8 cellular contexts compared by ENCODE assay signal in the genomic region with DNA sequence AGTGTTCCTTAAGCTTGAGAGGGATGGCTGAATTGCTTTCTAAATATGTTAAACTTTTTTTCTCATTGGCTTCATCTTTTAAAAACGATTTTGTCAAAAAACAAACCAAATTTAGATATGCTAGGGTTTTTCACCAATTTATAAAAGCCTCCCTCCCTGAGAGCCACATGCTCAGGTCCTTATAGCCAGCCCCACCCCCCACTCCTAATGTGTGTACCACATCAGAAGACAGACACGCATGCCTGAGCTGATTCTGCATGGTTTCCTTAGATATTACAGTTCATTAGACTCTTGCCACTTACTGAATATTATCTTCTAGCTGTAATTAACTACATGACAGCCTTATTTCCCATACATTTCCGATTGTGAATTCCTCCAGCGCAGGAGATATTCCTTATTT. TPM values are rescaled to one million over a fixed set of nuclear protein-coding genes. Genes with fewer than 3 reads are reported as not detected.
DNase-seq lines count a peak whose midpoint lies in the region; ATAC-seq lines count a peak whose summit lies in the region.

No MANE protein-coding gene starts in this region.

- ATAC-seq in GM18868 (IDR thresholded peaks at IDR 0.05; ENCODE audit: unreplicated experiment): no peak
- no peak for ATAC-seq in HG02623 (IDR thresholded peaks at IDR 0.05; ENCODE audit: unreplicated experiment)

- DNase-seq in GM03348 (ENCODE audit: low spot score): peak; percentile 43
- peak; percentile 60 for DNase-seq in OCI-M1 (lab: John Stamatoyannopoulos, UW)
- peak; percentile 53 for DNase-seq in activated naive CD8-positive, alpha-beta T cell treated with anti-CD3 and anti-CD28 coated beads for 36 hours
- peak; percentile 15 for DNase-seq in kidney glomerular epithelial cell (lab: John Stamatoyannopoulos, UW)
- peak in 2 of 3 donors; percentile 21 to 55 for DNase-seq in stimulated activated CD4-positive, alpha-beta T cell treated with anti-CD3 and anti-CD28 coated beads, TNF-alpha, amount 100 ng/mL, for 48 hours (ENCODE audit: low read depth in 3 of 3)
- DNase-seq in NCI-H2029 treated with DMSO at 0.1 percent for 48 hours (lab: John Stamatoyannopoulos, UW): no peak

- H3K27ac Mint-ChIP-seq in activated naive CD8-positive, alpha-beta T cell treated with anti-CD3 and anti-CD28 coated beads for 36 hours: peak overlapping the region; percentile 89

- H3K4me1 Mint-ChIP-seq in activated naive CD8-positive, alpha-beta T cell treated with anti-CD3 and anti-CD28 coated beads for 36 hours: peaks cover 67% of the 10 kb centered on the region

- H3K27me3 Mint-ChIP-seq in activated naive CD8-positive, alpha-beta T cell treated with anti-CD3 and anti-CD28 coated beads for 36 hours: no peaks in the 10 kb centered on the region

- peak overlapping the region; percentile 93 for H3K4me3 Mint-ChIP-seq in activated naive CD8-positive, alpha-beta T cell treated with anti-CD3 and anti-CD28 coated beads for 36 hours

- H3K9me3 Mint-ChIP-seq in activated naive CD8-positive, alpha-beta T cell treated with anti-CD3 and anti-CD28 coated beads for 36 hours: no peaks in the 10 kb centered on the region

- H3K36me3 Mint-ChIP-seq in activated naive CD8-positive, alpha-beta T cell treated with anti-CD3 and anti-CD28 coated beads for 36 hours: peaks cover 20% of the 10 kb centered on the region

RNA-seq across cellular contexts. Expression of gene CUL1, which starts 2.0 kb away (rescaled TPM):
- total RNA-seq in activated naive CD8-positive, alpha-beta T cell treated with anti-CD3 and anti-CD28 coated beads for 36 hours: 10 to 100 TPM; 72.7 to 75.3 TPM
